12 cellular contexts compared by ENCODE assay signal in genomic region chr11:44980533-44981427, GRCh38. TPM values are rescaled to one million over a fixed set of nuclear protein-coding genes. Genes with fewer than 3 reads are reported as not detected.
DNase-seq lines count a peak whose midpoint lies in the region; ATAC-seq, FAIRE-seq and TF ChIP-seq lines count a peak whose summit lies in the region.
"Had no signal": no experiment of that assay in that cellular context is flagged by ENCODE, and none has a peak within 500 bp of the region (broad histone marks: within the 10 kb centered on the region; RNA-seq: fewer than 3 reads in every experiment).

No MANE protein-coding gene starts in this region.

- H3K36me3 ChIP-seq in heart left ventricle (no peaks in the 10 kb centered on the region), mucosa of rectum (ENCODE audit: control insufficient read depth in 2 of 2, insufficient read depth in 2 of 2, low read length in 2 of 2) (no peaks in the 10 kb centered on the region), transverse colon (no peaks in the 10 kb centered on the region)
- H3K36me3 ChIP-seq: SJCRH30 had no signal

- intact Hi-C loops in heart left ventricle (cut with DNase I) (no loop called here), left cardiac atrium (cut with DNase I) (no loop called here), transverse colon (cut with DNase I; ENCODE audit: low total_unique reads) (no loop called here)

- ATAC-seq in heart left ventricle (peak in 1 of 4 donors; percentile 57), left cardiac atrium (no peak)

- in situ Hi-C loops in transverse colon (cut with MboI; ENCODE audit: low pct_ligation_motif_present in 1 of 4, low pct_unique_long_range_greater_than_20kb in 1 of 4, low sequenced_read_pairs in 3 of 4), result no loop called here

- TF ChIP-seq EP300 in transverse colon (IDR thresholded peaks at IDR 0.05; ENCODE audit: low read depth), result no peak

- H3K27me3 ChIP-seq in heart left ventricle, result no peaks in the 10 kb centered on the region
- no peaks in the 10 kb centered on the region for H3K27me3 ChIP-seq in mucosa of rectum (ENCODE audit: control insufficient read depth in 2 of 2, insufficient read depth in 2 of 2, low read length in 2 of 2)
- H3K27me3 ChIP-seq in transverse colon, result no peaks in the 10 kb centered on the region

- POLR2A ChIA-PET in GM10248 (lab: Yijun Ruan, JAX), result no interaction called here

- WGBS in heart left ventricle, 4 donors, result 66 to 73% (median 70%) methylated on average over 15 of the region's 15 CpGs
- whole genome bisulfite sequencing in transverse colon (ENCODE audit: low coverage in 1 of 2), 2 donors, result 60 to 61% methylated on average over 1 to 15 of the region's 15 CpGs

- TF ChIP-seq POLR2A in heart left ventricle (IDR thresholded peaks at IDR 0.05), result no peak
- no peak for TF ChIP-seq POLR2A in transverse colon (IDR thresholded peaks at IDR 0.05)

- CTCF ChIA-PET in GM10248 (lab: Yijun Ruan, JAX), result interaction anchor here (0.9 to 2.3 kb wide), 2 partner anchors 9 to 44 kb away, joined by 3 to 12 read pairs; no protein-coding TSS in a partner anchor

- H3K27ac ChIP-seq in heart left ventricle (peak overlapping the region in 7 of 12 donors; percentile 21 to 73 (median 44)), mucosa of rectum (ENCODE audit: low read depth in 2 of 2, low read length in 2 of 2) (peak overlapping the region; percentile 93 to 95), transverse colon (peak overlapping the region; percentile 86 to 92 (median 88))
- H3K27ac ChIP-seq: SJCRH30 had no signal

- H3K4me3 ChIP-seq in heart left ventricle (no peak overlapping the region), mucosa of rectum (ENCODE audit: low read length in 2 of 2) (peak overlapping the region in 1 of 2 donors; percentile 10), transverse colon (no peak overlapping the region)
- H3K4me3 ChIP-seq: SJCRH30 had no signal

- H3K4me1 ChIP-seq in heart left ventricle (peaks cover 0 to 42% (median 21%) of the 10 kb centered on the region in 12 donors), mucosa of rectum (ENCODE audit: control insufficient read depth in 2 of 2, insufficient read depth in 2 of 2, low read length in 2 of 2) (peaks cover 49 to 50% of the 10 kb centered on the region in 2 donors), transverse colon (peaks cover 5 to 50% (median 43%) of the 10 kb centered on the region in 4 donors)
- H3K4me1 ChIP-seq: SJCRH30 had no signal

- H3K9me3 ChIP-seq in heart left ventricle (peaks cover 0 to 3% (median 0%) of the 10 kb centered on the region in 12 donors), mucosa of rectum (ENCODE audit: control insufficient read depth in 2 of 2, low read length in 2 of 2) (no peaks in the 10 kb centered on the region), transverse colon (no peaks in the 10 kb centered on the region)
- H3K9me3 ChIP-seq: SJCRH30 had no signal

- peak overlapping the region; percentile 47 to 64 for H3K9ac ChIP-seq in mucosa of rectum (ENCODE audit: low read depth in 1 of 2, low read length in 2 of 2)

- FAIRE-seq in D721Med (lab: Jason Lieb, UNC), result no peak

- TF ChIP-seq CTCF in heart left ventricle (IDR thresholded peaks at IDR 0.05) (no peak), transverse colon (IDR thresholded peaks at IDR 0.05) (no peak), GM10248 (IDR thresholded peaks at IDR 0.05; ENCODE audit: control extremely low read depth, extremely low read depth, low read depth, missing control alignments) (no peak), D721Med (IDR thresholded peaks at IDR 0.05; ENCODE audit: insufficient read depth, missing control alignments) (no peak)

- DNase-seq in heart left ventricle, result no peak
- no peak for DNase-seq in left cardiac atrium
- DNase-seq in dermis blood vessel endothelial cell, result peak; percentile 37
- DNase-seq in transverse colon, result peak; percentile 40
- DNase-seq in GM10248 (ENCODE audit: extremely low spot score), result no peak
- no peak for DNase-seq in activated gamma-delta T cell (lab: John Stamatoyannopoulos, UW)
- no peak for DNase-seq in D721Med (ENCODE audit: insufficient read length, low spot score)
- DNase-seq: activated CD4-positive, alpha-beta T cell treated with anti-CD3 and anti-CD28 coated beads for 4 hours; hippocampal formation; naive B cell; SJCRH30 had no signal

RNA-seq across cellular contexts. Expression of gene TP53I11, which starts 30.1 kb away (rescaled TPM):
- total RNA-seq in heart left ventricle, result 10 to 100 TPM; 24.0 to 75.0 (median 39.4) TPM
- polyA plus RNA-seq in heart left ventricle, result 10 to 100 TPM; 34.9 to 91.3 TPM
- total RNA-seq in left cardiac atrium, result 100 to 1,000 TPM in 1 of 2 donors, 10 to 100 TPM in 1; 96.4 to 115 TPM
- total RNA-seq in dermis blood vessel endothelial cell, result 31.0 and 47.1 TPM in 2 replicates
- total RNA-seq in transverse colon, result 10 to 100 TPM; 41.5 to 90.0 (median 56.4) TPM

Comparison
In these comparisons a context has a peak if more than half of its experiments do, and no peak if none do; other contexts are left out.
1. DNase-seq: peak in dermis blood vessel endothelial cell (single experiment) and transverse colon (single experiment); none in heart left ventricle (0 of 5), left cardiac atrium (single experiment), GM10248 (single experiment), activated gamma-delta T cell (single experiment) and D721Med (single experiment).
2. H3K27ac ChIP-seq: peak in every context shown above with its lines; median percentile 94 in mucosa of rectum; 88 in transverse colon; 44 in heart left ventricle.